10 cellular contexts compared by ENCODE assay signal in the genomic region with DNA sequence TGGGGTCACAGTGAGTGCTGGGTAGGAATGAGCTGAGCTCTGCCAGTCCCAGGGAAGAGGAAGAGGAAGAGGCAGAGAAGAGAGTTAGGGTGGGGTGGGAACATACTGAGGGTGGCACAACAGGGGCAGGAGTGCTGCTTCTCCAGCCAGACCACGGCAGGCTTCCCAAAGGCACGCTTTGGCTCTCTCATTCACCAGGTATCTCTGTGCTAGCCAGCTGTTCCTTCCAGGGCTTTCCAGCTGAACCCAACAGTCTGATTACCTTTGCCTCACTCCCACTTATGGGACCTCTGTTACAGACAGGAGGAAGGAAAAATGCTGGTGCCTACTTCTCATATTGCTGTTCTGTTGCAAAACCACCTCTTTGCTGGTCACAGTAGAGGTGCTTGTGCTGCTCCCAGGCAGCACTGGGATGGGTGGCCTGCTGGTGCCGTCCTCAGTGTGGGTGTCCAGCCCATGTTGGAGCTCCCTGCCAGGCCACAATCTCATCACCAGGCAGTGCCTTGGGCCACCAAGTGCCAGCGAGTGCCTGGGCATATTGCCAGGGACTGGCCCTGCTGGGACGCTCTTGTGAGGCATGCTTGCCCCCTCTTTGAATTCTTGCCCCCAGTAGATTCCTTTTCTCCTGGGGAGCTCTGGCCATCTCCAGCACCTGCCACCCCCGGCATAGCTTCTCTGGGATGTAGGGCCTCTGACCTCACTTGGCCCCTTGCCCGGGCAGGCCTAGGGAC. TPM values are rescaled to one million over a fixed set of nuclear protein-coding genes. Genes with fewer than 3 reads are reported as not detected.
DNase-seq lines count a peak whose midpoint lies in the region; ATAC-seq lines count a peak whose summit lies in the region.
"Had no signal": no experiment of that assay in that cellular context is flagged by ENCODE, and none has a peak within 500 bp of the region (broad histone marks: within the 10 kb centered on the region; RNA-seq: fewer than 3 reads in every experiment).

No MANE protein-coding gene starts in this region.

- DNase-seq in activated CD4-positive, alpha-beta T cell treated with anti-CD3 and anti-CD28 coated beads, Interleukin-2, amount 10 ng/mL, durations not matched to agents 7 days and 5 days = peak; percentile 1
- DNase-seq in activated CD4-positive, alpha-beta T cell treated with anti-CD3 and anti-CD28 coated beads, Interleukin-2, amount 10 ng/mL, durations not matched to agents 24 days and 14 days = no peak
- peak in 54 of 56 donors; percentile 46 to 94 (median 84) for DNase-seq in amygdala (lab: John Stamatoyannopoulos, UW)
- peak; percentile 58 for DNase-seq in left lobe of liver (ENCODE audit: low spot score)
- peak; percentile 59 to 96 (median 88) for DNase-seq in substantia nigra (lab: John Stamatoyannopoulos, UW)

- intact Hi-C loops in activated CD4-positive, alpha-beta T cell treated with anti-CD3 and anti-CD28 coated beads, Interleukin-2, amount 10 ng/mL, durations not matched to agents 24 days and 14 days (cut with micrococcal nuclease) = no loop called here

- no peak overlapping the region for H3K4me3 Mint-ChIP-seq in activated CD4-positive, alpha-beta T cell treated with anti-CD3 and anti-CD28 coated beads, Interleukin-2, amount 10 ng/mL, durations not matched to agents 7 days and 5 days
- no peak overlapping the region for H3K4me3 Mint-ChIP-seq in activated CD4-positive, alpha-beta T cell treated with anti-CD3 and anti-CD28 coated beads, Interleukin-2, amount 10 ng/mL, durations not matched to agents 24 days and 14 days
- H3K4me3 Mint-ChIP-seq: IgD-negative memory B cell had no signal

- POLR2A ChIA-PET in activated CD4-positive, alpha-beta T cell treated with anti-CD3 and anti-CD28 coated beads, Interleukin-2, amount 10 ng/mL, durations not matched to agents 7 days and 5 days (lab: Charles Lee) = no interaction called here

- ATAC-seq in left lobe of liver = peak; percentile 45
- ATAC-seq in GM19467 (IDR thresholded peaks at IDR 0.05; ENCODE audit: unreplicated experiment) = no peak
- no peak for ATAC-seq in GM21576 (IDR thresholded peaks at IDR 0.05; ENCODE audit: unreplicated experiment)
- ATAC-seq in GM21515 (IDR thresholded peaks at IDR 0.05; ENCODE audit: unreplicated experiment) = no peak

- H3K36me3 Mint-ChIP-seq in activated CD4-positive, alpha-beta T cell treated with anti-CD3 and anti-CD28 coated beads, Interleukin-2, amount 10 ng/mL, durations not matched to agents 7 days and 5 days (ENCODE audit: low read depth) = no peaks in the 10 kb centered on the region
- no peaks in the 10 kb centered on the region for H3K36me3 Mint-ChIP-seq in activated CD4-positive, alpha-beta T cell treated with anti-CD3 and anti-CD28 coated beads, Interleukin-2, amount 10 ng/mL, durations not matched to agents 24 days and 14 days (ENCODE audit: low read depth)

- H3K4me1 Mint-ChIP-seq in activated CD4-positive, alpha-beta T cell treated with anti-CD3 and anti-CD28 coated beads, Interleukin-2, amount 10 ng/mL, durations not matched to agents 7 days and 5 days = peaks cover 4% of the 10 kb centered on the region
- H3K4me1 Mint-ChIP-seq in activated CD4-positive, alpha-beta T cell treated with anti-CD3 and anti-CD28 coated beads, Interleukin-2, amount 10 ng/mL, durations not matched to agents 24 days and 14 days = peaks cover 7% of the 10 kb centered on the region

- peak overlapping the region; percentile 91 for H3K27ac ChIP-seq in substantia nigra (ENCODE audit: low read depth, low read length, poor library complexity, severe bottlenecking)

- CTCF ChIA-PET in activated CD4-positive, alpha-beta T cell treated with anti-CD3 and anti-CD28 coated beads, Interleukin-2, amount 10 ng/mL, durations not matched to agents 7 days and 5 days (lab: Charles Lee) = interaction anchor here (0.8 to 1.8 kb wide), 2 partner anchors 10 to 40 kb away, joined by 3 to 7 read pairs; no protein-coding TSS in a partner anchor

- H3K27ac Mint-ChIP-seq in activated CD4-positive, alpha-beta T cell treated with anti-CD3 and anti-CD28 coated beads, Interleukin-2, amount 10 ng/mL, durations not matched to agents 7 days and 5 days = no peak overlapping the region
- no peak overlapping the region for H3K27ac Mint-ChIP-seq in activated CD4-positive, alpha-beta T cell treated with anti-CD3 and anti-CD28 coated beads, Interleukin-2, amount 10 ng/mL, durations not matched to agents 24 days and 14 days
- H3K27ac Mint-ChIP-seq: IgD-negative memory B cell had no signal

- peaks cover 45% of the 10 kb centered on the region for H3K27me3 Mint-ChIP-seq in activated CD4-positive, alpha-beta T cell treated with anti-CD3 and anti-CD28 coated beads, Interleukin-2, amount 10 ng/mL, durations not matched to agents 7 days and 5 days
- peaks cover 44% of the 10 kb centered on the region for H3K27me3 Mint-ChIP-seq in activated CD4-positive, alpha-beta T cell treated with anti-CD3 and anti-CD28 coated beads, Interleukin-2, amount 10 ng/mL, durations not matched to agents 24 days and 14 days

- H3K9me3 Mint-ChIP-seq in activated CD4-positive, alpha-beta T cell treated with anti-CD3 and anti-CD28 coated beads, Interleukin-2, amount 10 ng/mL, durations not matched to agents 7 days and 5 days = no peaks in the 10 kb centered on the region
- H3K9me3 Mint-ChIP-seq in activated CD4-positive, alpha-beta T cell treated with anti-CD3 and anti-CD28 coated beads, Interleukin-2, amount 10 ng/mL, durations not matched to agents 24 days and 14 days = no peaks in the 10 kb centered on the region
- H3K9me3 Mint-ChIP-seq: IgD-negative memory B cell had no signal

RNA-seq across cellular contexts. Expression of a gene that starts 2.1 kb away (rescaled TPM):
- not detected for total RNA-seq in activated CD4-positive, alpha-beta T cell treated with anti-CD3 and anti-CD28 coated beads, Interleukin-2, amount 10 ng/mL, durations not matched to agents 7 days and 5 days
- total RNA-seq in activated CD4-positive, alpha-beta T cell treated with anti-CD3 and anti-CD28 coated beads, Interleukin-2, amount 10 ng/mL, durations not matched to agents 24 days and 14 days = not detected in 2 replicates
- 0.53 TPM for total RNA-seq in left lobe of liver
- total RNA-seq: mononuclear cell had no signal

RNA-seq across cellular contexts. Expression of a gene that starts 43.9 kb away (rescaled TPM):
- total RNA-seq in activated CD4-positive, alpha-beta T cell treated with anti-CD3 and anti-CD28 coated beads, Interleukin-2, amount 10 ng/mL, durations not matched to agents 7 days and 5 days = not detected
- not detected in 2 replicates for total RNA-seq in activated CD4-positive, alpha-beta T cell treated with anti-CD3 and anti-CD28 coated beads, Interleukin-2, amount 10 ng/mL, durations not matched to agents 24 days and 14 days
- total RNA-seq in left lobe of liver = not detected
- total RNA-seq: mononuclear cell had no signal

RNA-seq across cellular contexts. Expression of a gene that starts 46.0 kb away (rescaled TPM):
- total RNA-seq in activated CD4-positive, alpha-beta T cell treated with anti-CD3 and anti-CD28 coated beads, Interleukin-2, amount 10 ng/mL, durations not matched to agents 7 days and 5 days = not detected
- not detected in 2 replicates for total RNA-seq in activated CD4-positive, alpha-beta T cell treated with anti-CD3 and anti-CD28 coated beads, Interleukin-2, amount 10 ng/mL, durations not matched to agents 24 days and 14 days
- not detected for total RNA-seq in left lobe of liver
- total RNA-seq: mononuclear cell had no signal

RNA-seq across cellular contexts. Expression of a gene that starts 56.8 kb away (rescaled TPM):
- total RNA-seq in activated CD4-positive, alpha-beta T cell treated with anti-CD3 and anti-CD28 coated beads, Interleukin-2, amount 10 ng/mL, durations not matched to agents 7 days and 5 days = not detected
- total RNA-seq in activated CD4-positive, alpha-beta T cell treated with anti-CD3 and anti-CD28 coated beads, Interleukin-2, amount 10 ng/mL, durations not matched to agents 24 days and 14 days = not detected in 2 replicates
- 60.6 TPM for total RNA-seq in left lobe of liver
